9 cellular contexts compared by ENCODE assay signal in genomic region chr20:25864986-25865714, GRCh38.
DNase-seq lines count a peak whose midpoint lies in the region; TF ChIP-seq lines count a peak whose summit lies in the region.
"Had no signal": no experiment of that assay in that cellular context is flagged by ENCODE, and none has a peak within 500 bp of the region (broad histone marks: within the 10 kb centered on the region; RNA-seq: fewer than 3 reads in every experiment).

No MANE protein-coding gene starts in this region.

- no peak for TF ChIP-seq EP300 in neural cell (conservative IDR thresholded peaks at IDR 0.05; ENCODE audit: poor library complexity, severe bottlenecking)

- no peak overlapping the region for H3K27ac ChIP-seq in effector memory CD4-positive, alpha-beta T cell (ENCODE audit: insufficient read depth, low read length, poor library complexity, severe bottlenecking)
- H3K27ac ChIP-seq in neural cell (ENCODE audit: low read length), result no peak overlapping the region
- H3K27ac ChIP-seq: RWPE1 had no signal

- H3K9ac ChIP-seq in Loucy (ENCODE audit: low read depth, low read length, poor library complexity, severe bottlenecking) (no peak overlapping the region), neural cell (ENCODE audit: low read length) (peak overlapping the region; percentile 26)

- H3K9me2 ChIP-seq in Loucy (replicated peaks; ENCODE audit: low read depth, low read length) (no peaks in the 10 kb centered on the region), neural cell (ENCODE audit: insufficient read depth, low read length) (no peaks in the 10 kb centered on the region)

- no peak for TF ChIP-seq RAD21 in neural cell (conservative IDR thresholded peaks at IDR 0.05)

- H3K36me3 ChIP-seq in BE2C (no peaks in the 10 kb centered on the region), Loucy (ENCODE audit: insufficient read depth, low read length) (no peaks in the 10 kb centered on the region), neural cell (ENCODE audit: insufficient read depth, low read length) (no peaks in the 10 kb centered on the region)
- H3K36me3 ChIP-seq in effector memory CD4-positive, alpha-beta T cell (ENCODE audit: control insufficient read depth, insufficient read depth, low read length), result no peaks in the 10 kb centered on the region

- H4K20me1 ChIP-seq in Loucy (ENCODE audit: insufficient read depth, low read length, poor library complexity, severe bottlenecking), result no peaks in the 10 kb centered on the region
- H4K20me1 ChIP-seq in neural cell (ENCODE audit: insufficient read depth), result no peaks in the 10 kb centered on the region

- DNase-seq in BE2C (no peak), putamen (ENCODE audit: low spot score) (no peak), globus pallidus (ENCODE audit: low spot score) (no peak), iPS-NIHi11 (ENCODE audit: low spot score) (no peak), NCI-H146 treated with DMSO at 0.1 percent for 48 hours (lab: John Stamatoyannopoulos, UW; ENCODE audit: unreplicated experiment) (no peak)
- DNase-seq in effector memory CD4-positive, alpha-beta T cell, result no peak

- H3K79me2 ChIP-seq in Loucy (ENCODE audit: insufficient read depth, low read length) (no peaks in the 10 kb centered on the region), neural cell (replicated peaks; ENCODE audit: insufficient read depth, low read length) (no peaks in the 10 kb centered on the region)

- peak overlapping the region; percentile 70 for H3K4me2 ChIP-seq in Loucy (ENCODE audit: low read depth, low read length, poor library complexity, severe bottlenecking)
- H3K4me2 ChIP-seq in neural cell (ENCODE audit: low read length), result no peak overlapping the region

- H3K4me1 ChIP-seq in BE2C (no peaks in the 10 kb centered on the region), Loucy (ENCODE audit: insufficient read depth, low read length, poor library complexity, severe bottlenecking) (peaks cover 13% of the 10 kb centered on the region)
- peaks cover 21% of the 10 kb centered on the region for H3K4me1 ChIP-seq in effector memory CD4-positive, alpha-beta T cell (ENCODE audit: control insufficient read depth, insufficient read depth, low read length, poor library complexity, severe bottlenecking)

- TF ChIP-seq CTCF in BE2C (IDR thresholded peaks at IDR 0.05; ENCODE audit: low read depth, low read length) (no peak), Loucy (conservative IDR thresholded peaks at IDR 0.05; ENCODE audit: low read length) (no peak), neural cell (IDR thresholded peaks at IDR 0.05; ENCODE audit: poor library complexity, severe bottlenecking) (no peak)

- H3K9me3 ChIP-seq in BE2C, result no peaks in the 10 kb centered on the region
- H3K9me3 ChIP-seq in Loucy (ENCODE audit: insufficient read depth, low read depth, low read length), result no peaks in the 10 kb centered on the region
- H3K9me3 ChIP-seq in effector memory CD4-positive, alpha-beta T cell (ENCODE audit: control insufficient read depth, low read length), result no peaks in the 10 kb centered on the region
- H3K9me3 ChIP-seq in neural cell (ENCODE audit: low read length), result no peaks in the 10 kb centered on the region

- peaks cover 10% of the 10 kb centered on the region for H3K27me3 ChIP-seq in BE2C
- H3K27me3 ChIP-seq in Loucy (ENCODE audit: insufficient read depth, low read length, poor library complexity, severe bottlenecking), result peaks cover 35% of the 10 kb centered on the region
- peaks cover 24% of the 10 kb centered on the region for H3K27me3 ChIP-seq in effector memory CD4-positive, alpha-beta T cell (replicated peaks; ENCODE audit: control insufficient read depth, insufficient read depth, low read length, poor library complexity, severe bottlenecking)
- no peaks in the 10 kb centered on the region for H3K27me3 ChIP-seq in neural cell (ENCODE audit: insufficient read depth, low read depth, low read length)

- H2AFZ ChIP-seq in Loucy (ENCODE audit: low read length) (peak overlapping the region; percentile 74; the same call in 1 of the 2 replicates), neural cell (ENCODE audit: low read depth, low read length) (no peak overlapping the region)

- H3F3A ChIP-seq in Loucy (ENCODE audit: low read depth) (no peaks in the 10 kb centered on the region), neural cell (ENCODE audit: insufficient read depth, low read length, poor library complexity, severe bottlenecking) (no peaks in the 10 kb centered on the region)

- peak overlapping the region; percentile 57 for H3K4me3 ChIP-seq in BE2C (ENCODE audit: low read depth, low read length)
- peak overlapping the region; percentile 60 for H3K4me3 ChIP-seq in Loucy (ENCODE audit: low read length, poor library complexity, severe bottlenecking)
- H3K4me3 ChIP-seq in effector memory CD4-positive, alpha-beta T cell (ENCODE audit: insufficient read depth, low read depth, low read length, poor library complexity, severe bottlenecking), result peak overlapping the region; percentile 40
- peak overlapping the region; percentile 58 for H3K4me3 ChIP-seq in neural cell (ENCODE audit: low read length)

TF ChIP-seq in neural cell, 6 proteins besides CTCF, POLR2A, EP300 and RAD21:
- TF ChIP-seq SMC3 (conservative IDR thresholded peaks at IDR 0.05; ENCODE audit: poor library complexity), result no peak
- TF ChIP-seq MXI1 (conservative IDR thresholded peaks at IDR 0.05; ENCODE audit: poor library complexity, severe bottlenecking), result no peak
- no peak for TF ChIP-seq POLR2AphosphoS5 (IDR thresholded peaks at IDR 0.05)
- TF ChIP-seq EZH2 (IDR thresholded peaks at IDR 0.05; ENCODE audit: borderline replicate concordance, insufficient read depth, low read length, poor library complexity, severe bottlenecking), result no peak
- no peak for TF ChIP-seq TAF1 (IDR thresholded peaks at IDR 0.05; ENCODE audit: low read depth)
- TF ChIP-seq REST (IDR thresholded peaks at IDR 0.05; ENCODE audit: borderline replicate concordance), result no peak
